Comparison of ENCODE assay signal across 9 cellular contexts in the genomic region with DNA sequence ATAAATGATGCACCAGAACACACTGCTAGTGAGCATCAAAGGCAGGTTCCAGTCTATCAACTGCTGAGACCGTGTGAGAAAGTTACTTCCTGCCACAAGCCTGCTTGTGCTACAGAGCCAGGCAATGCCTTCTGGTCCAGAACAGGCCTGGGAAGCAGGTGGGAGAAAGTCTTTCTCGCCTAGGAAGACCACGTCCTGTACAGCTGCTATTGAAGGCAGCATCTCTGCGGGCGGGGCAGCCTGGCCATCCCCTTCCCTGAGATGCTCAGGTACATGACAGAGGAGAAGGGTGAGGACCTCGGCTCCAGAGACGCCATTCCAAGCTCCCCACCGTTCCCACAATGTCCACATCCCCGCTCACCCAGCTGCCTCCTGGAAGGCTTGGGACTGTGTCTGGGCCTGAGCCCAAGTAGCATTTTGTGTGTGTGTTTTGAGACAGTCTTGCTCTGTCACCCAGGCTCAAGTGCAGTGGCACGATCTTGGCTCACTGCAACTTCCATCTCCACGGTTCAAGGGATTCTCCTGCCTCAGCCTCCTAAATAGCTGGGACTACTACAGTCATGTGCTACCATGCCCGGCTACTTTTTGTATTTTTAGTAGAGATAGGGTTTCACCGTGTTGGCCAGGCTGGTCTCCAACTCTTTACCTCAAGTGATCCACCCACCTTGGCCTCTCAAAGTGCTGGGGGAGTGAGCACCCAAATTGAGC. TPM values are rescaled to one million over a fixed set of nuclear protein-coding genes. Genes with fewer than 3 reads are reported as not detected.
DNase-seq lines count a peak whose midpoint lies in the region; ATAC-seq and TF ChIP-seq lines count a peak whose summit lies in the region.
"Had no signal": no experiment of that assay in that cellular context is flagged by ENCODE, and none has a peak within 500 bp of the region (broad histone marks: within the 10 kb centered on the region; RNA-seq: fewer than 3 reads in every experiment).

No MANE protein-coding gene starts in this region.

- DNase-seq in Panc1 (ENCODE audit: low read depth, low spot score): no peak
- DNase-seq in effector CD4-positive, alpha-beta T cell: peak; percentile 27
- no peak for DNase-seq in NCI-H510A treated with DMSO at 0.1 percent for 48 hours (lab: John Stamatoyannopoulos, UW)
- no peak for DNase-seq in T-helper 9 cell
- no peak for DNase-seq in glomerular visceral epithelial cell (ENCODE audit: extremely low spot score)
- DNase-seq in COR-L47 (lab: John Stamatoyannopoulos, UW): no peak

- CTCF ChIA-PET in Panc1 (lab: Charles Lee): no interaction called here

- H3K79me2 ChIP-seq in DOHH2 (ENCODE audit: control insufficient read depth, low read length) (peaks cover 68% of the 10 kb centered on the region), parathyroid adenoma (peaks cover 32% of the 10 kb centered on the region)

- peaks cover 56% of the 10 kb centered on the region for H3K4me1 ChIP-seq in DOHH2 (ENCODE audit: control insufficient read depth, low read length)
- peaks cover 12% of the 10 kb centered on the region for H3K4me1 ChIP-seq in Panc1 (ENCODE audit: control insufficient read depth, insufficient read depth, low read length)
- peaks cover 44% of the 10 kb centered on the region for H3K4me1 ChIP-seq in parathyroid adenoma

- no peak overlapping the region for H3K9ac ChIP-seq in parathyroid adenoma

- no peaks in the 10 kb centered on the region for H3K27me3 ChIP-seq in DOHH2 (ENCODE audit: control insufficient read depth, low read length)
- H3K27me3 ChIP-seq in Panc1 (ENCODE audit: control insufficient read depth, insufficient read depth, low read length): no peaks in the 10 kb centered on the region
- no peaks in the 10 kb centered on the region for H3K27me3 ChIP-seq in parathyroid adenoma (ENCODE audit: control insufficient read depth, insufficient read depth, low read length)
- H3K27me3 ChIP-seq: hepatocyte had no signal

- H3K27ac ChIP-seq in DOHH2 (ENCODE audit: low read depth, low read length): peak overlapping the region; percentile 90
- peak overlapping the region; percentile 29; the same call in 1 of the 2 replicates for H3K27ac ChIP-seq in Panc1 (ENCODE audit: low read length)
- peak overlapping the region; percentile 92 for H3K27ac ChIP-seq in parathyroid adenoma

- peak overlapping the region; percentile 84 for H3K4me3 ChIP-seq in DOHH2 (ENCODE audit: low read length)
- H3K4me3 ChIP-seq in Panc1 (ENCODE audit: low read depth in 2 of 2, low read length in 2 of 2): no peak overlapping the region
- no peak overlapping the region for H3K4me3 ChIP-seq in parathyroid adenoma (ENCODE audit: low read depth, low read length)
- H3K4me3 ChIP-seq: hepatocyte had no signal

- no peak for ATAC-seq in Panc1

- POLR2A ChIA-PET in Panc1 (lab: Charles Lee): interaction anchor here (0.6 kb wide), 2 partner anchors 121 to 124 kb away, joined by 5 to 25 read pairs; no protein-coding TSS in a partner anchor

- H4K20me1 ChIP-seq in DOHH2 (ENCODE audit: control insufficient read depth, insufficient read depth, low read depth, low read length): no peaks in the 10 kb centered on the region

- H3K4me2 ChIP-seq in DOHH2 (ENCODE audit: low read length) (peak overlapping the region; percentile 94), parathyroid adenoma (ENCODE audit: low read length) (peak overlapping the region; percentile 52)
- H3K4me2 ChIP-seq: hepatocyte had no signal

- peaks cover 26% of the 10 kb centered on the region for H3F3A ChIP-seq in DOHH2 (ENCODE audit: control insufficient read depth, insufficient read depth)

- intact Hi-C loops in Panc1 (cut with micrococcal nuclease; ENCODE audit: unreplicated experiment): no loop called here

- H3K9me3 ChIP-seq in DOHH2 (ENCODE audit: control insufficient read depth, insufficient read depth, low read length) (peaks cover 7% of the 10 kb centered on the region), Panc1 (ENCODE audit: control insufficient read depth, insufficient read depth, low read depth, low read length) (no peaks in the 10 kb centered on the region; the same call in 1 of the 2 replicates), parathyroid adenoma (ENCODE audit: control insufficient read depth, low read length) (no peaks in the 10 kb centered on the region)

- in situ Hi-C loops in Panc1 (cut with HindIII; ENCODE audit: low pct_unique_long_range_greater_than_20kb, low sequenced_read_pairs): no loop called here

- TF ChIP-seq CTCF in DOHH2 (IDR thresholded peaks at IDR 0.05; ENCODE audit: low read depth, low read length, poor library complexity, severe bottlenecking) (no peak), Panc1 (IDR thresholded peaks at IDR 0.05) (no peak), parathyroid adenoma (IDR thresholded peaks at IDR 0.05) (no peak)

- H2AFZ ChIP-seq in parathyroid adenoma: peak overlapping the region; percentile 51
- H2AFZ ChIP-seq: hepatocyte had no signal

- peaks cover 26% of the 10 kb centered on the region for H3K36me3 ChIP-seq in DOHH2 (ENCODE audit: control insufficient read depth, low read length)
- no peaks in the 10 kb centered on the region; the same call in 1 of the 2 replicates for H3K36me3 ChIP-seq in Panc1 (ENCODE audit: control insufficient read depth, insufficient read depth, low read length)
- H3K36me3 ChIP-seq in parathyroid adenoma (ENCODE audit: control insufficient read depth, insufficient read depth, low read length): no peaks in the 10 kb centered on the region

- H3K9me2 ChIP-seq in DOHH2 (replicated peaks; ENCODE audit: control insufficient read depth, low read length): no peaks in the 10 kb centered on the region

- no TSS peak for BruUV-seq in Panc1 (replicated peaks; lab: Mats Ljungman, UMichigan)

RNA-seq across cellular contexts. Expression of gene RFX1, which starts 3.4 kb away (rescaled TPM):
- total RNA-seq in Panc1 (2021; ENCODE audit: unreplicated experiment): 15.2 TPM
- 31.2 TPM for polyA plus RNA-seq in Panc1 (2012; ENCODE audit: insufficient read length)

RNA-seq across cellular contexts. Expression of gene RLN3, which starts 25.2 kb away (rescaled TPM):
- not detected for total RNA-seq in Panc1 (2021; ENCODE audit: unreplicated experiment)
- not detected for polyA plus RNA-seq in Panc1 (2012; ENCODE audit: insufficient read length)
- total RNA-seq: hepatocyte had no signal
- polyA plus RNA-seq: hepatocyte had no signal

RNA-seq across cellular contexts. Expression of gene IL27RA, which starts 28.8 kb away (rescaled TPM):
- total RNA-seq in Panc1 (2021; ENCODE audit: unreplicated experiment): 10.2 TPM
- polyA plus RNA-seq in Panc1 (2012; ENCODE audit: insufficient read length): 10.8 TPM

RNA-seq across cellular contexts. Expression of gene DCAF15, which starts 50.4 kb away (rescaled TPM):
- total RNA-seq in Panc1 (2021; ENCODE audit: unreplicated experiment): 38.8 TPM
- 36.7 TPM for polyA plus RNA-seq in Panc1 (2012; ENCODE audit: insufficient read length)

RNA-seq across cellular contexts. Expression of gene PALM3, which starts 59.2 kb away (rescaled TPM):
- total RNA-seq in Panc1 (2021; ENCODE audit: unreplicated experiment): 0.54 TPM
- polyA plus RNA-seq in Panc1 (2012; ENCODE audit: insufficient read length): 1.3 TPM

Comparison
In these comparisons a context has a peak if more than half of its experiments do, and no peak if none do; other contexts are left out.
1. H3K27ac ChIP-seq: peak in every context shown above with its lines; median percentile 92 in parathyroid adenoma; 90 in DOHH2; 29 in Panc1.